30 cellular contexts compared by ENCODE assay signal in genomic region chr1:119045091-119045746, GRCh38. TPM values are rescaled to one million over a fixed set of nuclear protein-coding genes. Genes with fewer than 3 reads are reported as not detected.
A peak's percentile ranks its signal among the peaks of the same experiment; 100 is the strongest.
DNase-seq lines count a peak whose midpoint lies in the region; ATAC-seq, FAIRE-seq and TF ChIP-seq lines count a peak whose summit lies in the region.
"Had no signal": no experiment of that assay in that cellular context is flagged by ENCODE, and none has a peak within 500 bp of the region (broad histone marks: within the 10 kb centered on the region; RNA-seq: fewer than 3 reads in every experiment).

No MANE protein-coding gene starts in this region.

- DNase-seq in COLO829 (ENCODE audit: low spot score), result peak; percentile 17
- peak; percentile 28 for DNase-seq in LNCaP clone FGC (ENCODE audit: low read depth)
- DNase-seq in kidney, result no peak
- DNase-seq in activated gamma-delta T cell treated with Interleukin-2 at 50 U/mL for 16 hours, result no peak
- no peak for DNase-seq in activated T-cell treated with anti-CD3 and anti-CD28 coated beads, Interleukin-2, amount 50 U/mL, for 1 hour
- DNase-seq in HuH-7 (ENCODE audit: low spot score), result no peak
- DNase-seq: C1 segment of cervical spinal cord; Caco-2; CD4-positive, alpha-beta memory T cell; DMS153; DND-41; KBM-7; NCI-H1048; NCI-H1417; NCI-H1694; NCI-H2081; NCI-H226; NCI-H510A; NCI-H748 treated with DMSO at 0.1 percent for 48 hours; NK-92 treated with Interleukin-12 subunit alpha and Interleukin-12 subunit beta, amount 100 ng/mL, for 24 hours; PC-3; Right ventricle myocardium superior; T-cell had no signal

- no peak for ATAC-seq in HG03354 (IDR thresholded peaks at IDR 0.05; ENCODE audit: poor library complexity, severe bottlenecking, unreplicated experiment)
- ATAC-seq: A549, PC-3, T-cell had no signal

- H3K9ac ChIP-seq in kidney (ENCODE audit: low read length in 2 of 2) (no peak overlapping the region), mucosa of stomach (ENCODE audit: low read length) (peak overlapping the region; percentile 32)

- no peaks in the 10 kb centered on the region for H3K36me3 ChIP-seq in kidney (ENCODE audit: control insufficient read depth in 1 of 2, insufficient read depth in 2 of 2, low read length in 2 of 2)
- H3K36me3 ChIP-seq in mucosa of stomach (ENCODE audit: control insufficient read depth, insufficient read depth, low read length), result no peaks in the 10 kb centered on the region

- no peaks in the 10 kb centered on the region for H3K27me3 ChIP-seq in mucosa of stomach (ENCODE audit: control insufficient read depth, insufficient read depth, low read length)

- TF ChIP-seq CTCF in LNCaP clone FGC (IDR thresholded peaks at IDR 0.05; ENCODE audit: control insufficient read depth, extremely low read depth, insufficient read depth) (no peak), kidney (IDR thresholded peaks at IDR 0.05; ENCODE audit: borderline replicate concordance, extremely low read depth, insufficient read depth) (no peak)

- H3K27ac ChIP-seq in kidney (ENCODE audit: low read depth in 2 of 2, low read length in 2 of 2), result no peak overlapping the region
- H3K27ac ChIP-seq: A549 had no signal

- H3K4me3 ChIP-seq in LNCaP clone FGC (ENCODE audit: low read depth, low read length), result no peak overlapping the region
- no peak overlapping the region for H3K4me3 ChIP-seq in kidney (ENCODE audit: low read length in 2 of 2)
- no peak overlapping the region for H3K4me3 ChIP-seq in mucosa of stomach (ENCODE audit: low read length)
- H3K4me3 ChIP-seq: A549 had no signal

- H3K9me3 ChIP-seq in kidney (ENCODE audit: control insufficient read depth in 1 of 2, low read length in 2 of 2) (no peaks in the 10 kb centered on the region), mucosa of stomach (ENCODE audit: control insufficient read depth, low read length) (no peaks in the 10 kb centered on the region)
- H3K9me3 ChIP-seq: A549, Caco-2 had no signal

- peak; percentile 93 for FAIRE-seq in kidney (lab: Jason Lieb, UNC)
- FAIRE-seq: A549, GM12892, GM19239, H54, HTR-8/SVneo had no signal

- peaks cover 2 to 7% of the 10 kb centered on the region in 2 donors for H3K4me1 ChIP-seq in kidney (ENCODE audit: control insufficient read depth in 1 of 2, insufficient read depth in 1 of 2, low read depth in 1 of 2, low read length in 2 of 2)
- peaks cover 21% of the 10 kb centered on the region for H3K4me1 ChIP-seq in mucosa of stomach (ENCODE audit: control insufficient read depth, insufficient read depth, low read length)
- H3K4me1 ChIP-seq: A549, Caco-2 had no signal

- intact Hi-C loops in kidney (cut with DNase I), result no loop called here

RNA-seq across cellular contexts. Expression of gene TBX15, which starts 57.1 kb away (rescaled TPM):
- 0.82 TPM for total RNA-seq in kidney
- polyA plus RNA-seq in kidney (ENCODE audit: insufficient read depth, low read depth, low replicate concordance), result not detected
- total RNA-seq: CD4-positive, alpha-beta memory T cell had no signal

Comparison
In these comparisons a context has a peak if more than half of its experiments do, and no peak if none do; other contexts are left out.
1. DNase-seq: peak in COLO829 (single experiment) and LNCaP clone FGC (single experiment); none in kidney (single experiment), activated gamma-delta T cell treated with Interleukin-2 at 50 U/mL for 16 hours (single experiment), activated T-cell treated with anti-CD3 and anti-CD28 coated beads, Interleukin-2, amount 50 U/mL, for 1 hour (single experiment) and HuH-7 (single experiment).